ENCODE assay signal across 25 cellular contexts in the genomic region with DNA sequence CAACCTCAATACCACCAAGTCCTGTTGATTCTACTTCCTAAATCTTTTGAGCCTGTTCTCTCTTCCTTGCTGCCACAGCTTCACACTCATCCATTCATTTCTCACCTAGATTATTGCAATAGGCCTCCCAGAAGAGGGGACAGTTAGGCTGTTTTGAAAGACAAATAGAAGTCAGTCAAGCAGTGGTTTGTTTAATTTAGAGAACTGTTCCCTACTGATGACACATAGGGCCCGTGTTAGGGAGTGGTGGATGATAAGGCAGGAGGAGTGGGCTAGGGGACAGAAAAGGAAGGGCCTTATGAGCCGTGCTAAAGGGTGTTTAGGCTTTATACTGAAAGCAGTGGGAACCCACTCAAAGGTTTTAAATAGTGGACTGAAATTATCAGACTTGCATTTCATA.
"Had no signal": no experiment of that assay in that cellular context is flagged by ENCODE, and none has a peak within 500 bp of the region (broad histone marks: within the 10 kb centered on the region; RNA-seq: fewer than 3 reads in every experiment).

No MANE protein-coding gene starts in this region.

- H3K4me3 Mint-ChIP-seq: activated CD4-positive, alpha-beta memory T cell treated with anti-CD3 and anti-CD28 coated beads, Interleukin-2, amount 10 ng/mL, durations not matched to agents 7 days and 5 days; activated CD4-positive, alpha-beta T cell treated with anti-CD3 and anti-CD28 coated beads for 36 hours; activated naive CD4-positive, alpha-beta T cell treated with anti-CD3 and anti-CD28 coated beads, Interleukin-2, amount 10 ng/mL, durations not matched to agents 7 days and 5 days; activated naive CD8-positive, alpha-beta T cell treated with anti-CD3 and anti-CD28 coated beads for 36 hours; activated T-cell treated with anti-CD3 and anti-CD28 coated beads, Interleukin-2, amount 50 U/mL, for 72 hours had no signal

- H3K27me3 Mint-ChIP-seq: activated CD4-positive, alpha-beta memory T cell treated with anti-CD3 and anti-CD28 coated beads, Interleukin-2, amount 10 ng/mL, durations not matched to agents 7 days and 5 days; activated CD4-positive, alpha-beta T cell treated with anti-CD3 and anti-CD28 coated beads for 36 hours; activated naive CD4-positive, alpha-beta T cell treated with anti-CD3 and anti-CD28 coated beads, Interleukin-2, amount 10 ng/mL, durations not matched to agents 7 days and 5 days; activated naive CD8-positive, alpha-beta T cell treated with anti-CD3 and anti-CD28 coated beads for 36 hours had no signal

- DNase-seq: activated CD4-positive, alpha-beta memory T cell treated with anti-CD3 and anti-CD28 coated beads, Interleukin-2, amount 10 ng/mL, durations not matched to agents 7 days and 5 days; activated CD4-positive, alpha-beta T cell treated with anti-CD3 and anti-CD28 coated beads for 36 hours; activated CD4-positive, alpha-beta T cell treated with anti-CD3 and anti-CD28 coated beads, Interleukin-2, amount 50 U/mL, for 1 hour; activated gamma-delta T cell treated with Interleukin-2 at 50 U/mL for 16 hours; activated naive CD4-positive, alpha-beta T cell treated with anti-CD3 and anti-CD28 coated beads, Interleukin-2, amount 10 ng/mL, durations not matched to agents 7 days and 5 days; activated naive CD8-positive, alpha-beta T cell treated with anti-CD3 and anti-CD28 coated beads for 36 hours; activated T-cell treated with anti-CD3 and anti-CD28 coated beads, Interleukin-2, amount 50 U/mL, for 72 hours; cerebellar nuclear complex; Karpas-422; MM.1S; NCI-H1092 treated with DMSO at 0.1 percent for 48 hours; NCI-H1417 treated with DMSO at 0.1 percent for 48 hours; NCI-H1694; NCI-H2029; NCI-H2107; NCI-H2171 treated with DMSO at 0.1 percent for 48 hours; NCI-H226; NCI-H526; NCI-H82; RPMI8226; T-helper 1 cell; WERI-Rb-1 had no signal

- ATAC-seq: activated CD4-positive, alpha-beta T cell treated with anti-CD3 and anti-CD28 coated beads for 36 hours; activated T-cell treated with anti-CD3 and anti-CD28 coated beads, Interleukin-2, amount 50 U/mL, for 72 hours; Panc1; Right ventricle myocardium inferior had no signal

- H3K27ac Mint-ChIP-seq: activated CD4-positive, alpha-beta memory T cell treated with anti-CD3 and anti-CD28 coated beads, Interleukin-2, amount 10 ng/mL, durations not matched to agents 7 days and 5 days; activated CD4-positive, alpha-beta T cell treated with anti-CD3 and anti-CD28 coated beads for 36 hours; activated naive CD4-positive, alpha-beta T cell treated with anti-CD3 and anti-CD28 coated beads, Interleukin-2, amount 10 ng/mL, durations not matched to agents 7 days and 5 days; activated naive CD8-positive, alpha-beta T cell treated with anti-CD3 and anti-CD28 coated beads for 36 hours; activated T-cell treated with anti-CD3 and anti-CD28 coated beads, Interleukin-2, amount 50 U/mL, for 72 hours; activated T-helper 2 cell treated with anti-CD3 and anti-CD28 coated beads, Interferon-gamma antibody, Interleukin-2, Interleukin-4, amounts not matched to agents 10 μg/mL and 5 μg/mL and 100 μg/mL, durations not matched to agents 14 hours and 24 hours and 36 hours had no signal

- H3K4me1 Mint-ChIP-seq: activated naive CD4-positive, alpha-beta T cell treated with anti-CD3 and anti-CD28 coated beads, Interleukin-2, amount 10 ng/mL, durations not matched to agents 7 days and 5 days; activated naive CD8-positive, alpha-beta T cell treated with anti-CD3 and anti-CD28 coated beads for 36 hours had no signal
